In genomic region chr19:16581971-16582343, GRCh38 we compare ENCODE assay signal across 13 cellular contexts. TPM values are rescaled to one million over a fixed set of nuclear protein-coding genes. Genes with fewer than 3 reads are reported as not detected.
DNase-seq lines count a peak whose midpoint lies in the region; ATAC-seq, FAIRE-seq and TF ChIP-seq lines count a peak whose summit lies in the region.
"Had no signal": no experiment of that assay in that cellular context is flagged by ENCODE, and none has a peak within 500 bp of the region (broad histone marks: within the 10 kb centered on the region; RNA-seq: fewer than 3 reads in every experiment).

No MANE protein-coding gene starts in this region.

- no peaks in the 10 kb centered on the region for H3K9me3 ChIP-seq in heart left ventricle
- H3K9me3 ChIP-seq in adipocyte (ENCODE audit: control insufficient read depth, low read length): no peaks in the 10 kb centered on the region
- H3K9me3 ChIP-seq: BE2C had no signal

- intact Hi-C loops in heart left ventricle (cut with DNase I) (no loop called here), cardiac septum (cut with DNase I) (no loop called here)

- FAIRE-seq in D721Med (lab: Jason Lieb, UNC): no peak

- H3K4me1 ChIP-seq in heart left ventricle (peaks cover 4 to 84% (median 64%) of the 10 kb centered on the region in 12 donors), adipocyte (ENCODE audit: control insufficient read depth, insufficient read depth, low read length) (peaks cover 57% of the 10 kb centered on the region)

- H3K27me3 ChIP-seq in heart left ventricle (no peaks in the 10 kb centered on the region), adipocyte (replicated peaks; ENCODE audit: control insufficient read depth, insufficient read depth, low read length) (no peaks in the 10 kb centered on the region)
- H3K27me3 ChIP-seq: BE2C had no signal

- H3K4me3 ChIP-seq in heart left ventricle: no peak overlapping the region
- H3K4me3 ChIP-seq in adipocyte (ENCODE audit: low read length): no peak overlapping the region

- no peak for DNase-seq in heart left ventricle
- no peak for DNase-seq in cardiac septum (ENCODE audit: low spot score)
- DNase-seq in adipocyte (ENCODE audit: low read depth): no peak
- no peak for DNase-seq in left lobe of liver (ENCODE audit: low spot score)
- no peak for DNase-seq in type B pancreatic cell (ENCODE audit: extremely low spot score, unreplicated experiment)
- DNase-seq in D721Med (ENCODE audit: insufficient read length, low spot score): no peak
- DNase-seq: activated effector memory CD4-positive, alpha-beta T cell treated with Interleukin-2 at 50 U/mL for 16 hours; effector CD4-positive, alpha-beta T cell; NCI-H1105; stimulated activated CD4-positive, alpha-beta T cell treated with anti-CD3 and anti-CD28 coated beads, Interleukin-4, amount 100 ng/mL, for 24 hours had no signal

- no peaks in the 10 kb centered on the region for H3K9me3 Mint-ChIP-seq in type B pancreatic cell

- peak overlapping the region; percentile 75 for H3K27ac Mint-ChIP-seq in type B pancreatic cell

- 80 to 91% (median 84%) methylated on average over 6 of the region's 6 CpGs for WGBS in heart left ventricle, 4 donors

- peak overlapping the region; percentile 43 for H3K9ac ChIP-seq in adipocyte (ENCODE audit: low read length)

- no peak for TF ChIP-seq POLR2A in heart left ventricle (IDR thresholded peaks at IDR 0.05)

- TF ChIP-seq CTCF in heart left ventricle (IDR thresholded peaks at IDR 0.05) (no peak), type B pancreatic cell (conservative IDR thresholded peaks at IDR 0.05) (no peak), D721Med (IDR thresholded peaks at IDR 0.05; ENCODE audit: insufficient read depth, missing control alignments) (no peak)

- peak overlapping the region; percentile 49 for H3K4me3 Mint-ChIP-seq in type B pancreatic cell

- ATAC-seq in heart left ventricle (no peak), left lobe of liver (peak; percentile 68), HG02852 (IDR thresholded peaks at IDR 0.05; ENCODE audit: unreplicated experiment) (no peak), HG02610 (IDR thresholded peaks at IDR 0.05; ENCODE audit: unreplicated experiment) (no peak)

- H3K4me1 Mint-ChIP-seq in type B pancreatic cell (ENCODE audit: unreplicated experiment): peaks cover 22% of the 10 kb centered on the region

- peaks cover 0 to 25% (median 17%) of the 10 kb centered on the region in 9 donors for H3K36me3 ChIP-seq in heart left ventricle
- H3K36me3 ChIP-seq in adipocyte (ENCODE audit: control insufficient read depth, insufficient read depth, low read length, severe bottlenecking): peaks cover 12% of the 10 kb centered on the region

- peak overlapping the region in 8 of 12 donors; percentile 20 to 84 (median 49) for H3K27ac ChIP-seq in heart left ventricle

- no peaks in the 10 kb centered on the region for H3K27me3 Mint-ChIP-seq in type B pancreatic cell

- H3K36me3 Mint-ChIP-seq in type B pancreatic cell: no peaks in the 10 kb centered on the region

RNA-seq across cellular contexts. Expression of gene SLC35E1, which starts 9.7 kb away (rescaled TPM):
- total RNA-seq in heart left ventricle (10 to 100 TPM; 20.4 to 44.0 (median 24.0) TPM), cardiac septum (26.7 TPM), left lobe of liver (22.9 TPM), type B pancreatic cell (ENCODE audit: low replicate concordance) (44.5 and 52.7 TPM in 2 replicates)
- 10 to 100 TPM; 21.2 to 33.9 TPM for polyA plus RNA-seq in heart left ventricle

RNA-seq across cellular contexts. Expression of gene CHERP, which starts 39.7 kb away (rescaled TPM):
- total RNA-seq in heart left ventricle (10 to 100 TPM in 7 of 9 donors, 1 to 10 TPM in 2; 5.7 to 24.6 (median 17.0) TPM), cardiac septum (23.7 TPM), left lobe of liver (27.2 TPM), type B pancreatic cell (ENCODE audit: low replicate concordance) (61.0 and 70.8 TPM in 2 replicates)
- polyA plus RNA-seq in heart left ventricle: 10 to 100 TPM; 11.6 to 15.5 TPM

RNA-seq across cellular contexts. Expression of gene MED26, which starts 46.0 kb away (rescaled TPM):
- total RNA-seq in heart left ventricle (1 to 10 TPM; 3.6 to 7.5 (median 4.6) TPM), cardiac septum (4.3 TPM), left lobe of liver (6.0 TPM), type B pancreatic cell (ENCODE audit: low replicate concordance) (12.5 and 12.8 TPM in 2 replicates)
- 1 to 10 TPM; 4.3 to 5.6 TPM for polyA plus RNA-seq in heart left ventricle
